In the genomic region with DNA sequence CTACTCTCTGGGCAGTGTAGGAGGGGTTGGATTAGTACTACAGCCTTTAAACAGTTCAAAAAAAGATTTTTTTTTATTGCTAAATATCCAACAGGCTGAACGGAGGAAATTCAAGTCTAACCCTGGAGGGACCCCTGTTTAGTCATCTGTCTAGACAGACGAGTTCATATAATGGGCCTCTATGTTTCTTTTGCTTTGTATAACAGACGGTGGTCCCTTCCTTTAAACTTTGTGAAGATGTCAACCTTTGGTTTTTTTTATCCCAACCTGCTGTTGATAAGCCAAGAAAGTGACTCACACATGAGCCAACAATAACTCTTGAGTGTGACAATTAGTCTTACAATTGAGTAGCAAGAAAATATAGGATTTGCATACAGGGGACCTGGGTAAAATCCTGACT, we compare ENCODE assay signal across 13 cellular contexts. TPM values are rescaled to one million over a fixed set of nuclear protein-coding genes. Genes with fewer than 3 reads are reported as not detected.
DNase-seq lines count a peak whose midpoint lies in the region; ATAC-seq and TF ChIP-seq lines count a peak whose summit lies in the region.
"Had no signal": no experiment of that assay in that cellular context is flagged by ENCODE, and none has a peak within 500 bp of the region (broad histone marks: within the 10 kb centered on the region; RNA-seq: fewer than 3 reads in every experiment).

No MANE protein-coding gene starts in this region.

- no peak for ATAC-seq in Panc1
- no peak for ATAC-seq in HG02798 (IDR thresholded peaks at IDR 0.05; ENCODE audit: poor library complexity, unreplicated experiment)
- ATAC-seq in GM21367 (IDR thresholded peaks at IDR 0.05; ENCODE audit: unreplicated experiment): no peak

- no peak for TF ChIP-seq CTCF in Panc1 (IDR thresholded peaks at IDR 0.05)
- no peak for TF ChIP-seq CTCF in epithelial cell of esophagus (IDR thresholded peaks at IDR 0.05; ENCODE audit: insufficient read depth, low read depth, low read length, missing control alignments)

- H2BK5ac ChIP-seq in neuronal stem cell (ENCODE audit: low read length): no peak overlapping the region

- POLR2A ChIA-PET in Panc1 (lab: Charles Lee): no interaction called here

- H3K4me3 ChIP-seq in Panc1 (ENCODE audit: low read depth in 2 of 2, low read length in 2 of 2) (no peak overlapping the region), epithelial cell of esophagus (ENCODE audit: low read length) (no peak overlapping the region), neuronal stem cell (ENCODE audit: low read length in 2 of 2) (no peak overlapping the region), HAP-1 (no peak overlapping the region)

- no peaks in the 10 kb centered on the region for H3K27me3 ChIP-seq in Panc1 (ENCODE audit: control insufficient read depth, insufficient read depth, low read length)
- no peaks in the 10 kb centered on the region for H3K27me3 ChIP-seq in neuronal stem cell (ENCODE audit: control insufficient read depth in 3 of 3, insufficient read depth in 3 of 3, low read depth in 1 of 3, low read length in 3 of 3)
- H3K27me3 ChIP-seq in HAP-1 (ENCODE audit: low read depth): no peaks in the 10 kb centered on the region

- peaks cover 97% of the 10 kb centered on the region for H3K4me1 ChIP-seq in Panc1 (ENCODE audit: control insufficient read depth, insufficient read depth, low read length)
- H3K4me1 ChIP-seq in neuronal stem cell (ENCODE audit: control insufficient read depth in 2 of 2, insufficient read depth in 1 of 2, low read depth in 1 of 2, low read length in 2 of 2): peaks cover 2 to 15% of the 10 kb centered on the region in 2 donors
- peaks cover 35% of the 10 kb centered on the region for H3K4me1 ChIP-seq in HAP-1

- intact Hi-C loops in Panc1 (cut with micrococcal nuclease; ENCODE audit: unreplicated experiment): no loop called here

- H3K9me3 ChIP-seq in Panc1 (ENCODE audit: control insufficient read depth, insufficient read depth, low read depth, low read length): no peaks in the 10 kb centered on the region
- H3K9me3 ChIP-seq in neuronal stem cell (replicated peaks in 1 of 2; ENCODE audit: control insufficient read depth in 2 of 2, insufficient read depth in 1 of 2, low read depth in 1 of 2, low read length in 2 of 2): no peaks in the 10 kb centered on the region
- H3K9me3 ChIP-seq in HAP-1: no peaks in the 10 kb centered on the region

- H2BK15ac ChIP-seq in neuronal stem cell (ENCODE audit: low read length): no peak overlapping the region

- no peak overlapping the region for H2BK120ac ChIP-seq in neuronal stem cell (ENCODE audit: low read depth, low read length)

- H3K36me3 ChIP-seq in Panc1 (ENCODE audit: control insufficient read depth, insufficient read depth, low read length): no peaks in the 10 kb centered on the region; the same call in 1 of the 2 replicates
- no peaks in the 10 kb centered on the region for H3K36me3 ChIP-seq in neuronal stem cell (replicated peaks in 1 of 2; ENCODE audit: control insufficient read depth in 2 of 2, insufficient read depth in 2 of 2, low read length in 2 of 2)
- H3K36me3 ChIP-seq in HAP-1 (replicated peaks): no peaks in the 10 kb centered on the region

- CTCF ChIA-PET in Panc1 (lab: Charles Lee): no interaction called here

- no peak overlapping the region for H2AK5ac ChIP-seq in neuronal stem cell (ENCODE audit: low read depth, low read length)

- no peak overlapping the region for H3K18ac ChIP-seq in neuronal stem cell (ENCODE audit: low read length)

- BruUV-seq in Panc1 (replicated peaks; lab: Mats Ljungman, UMichigan): no TSS peak

- H3K4ac ChIP-seq in neuronal stem cell (ENCODE audit: low read length): no peak overlapping the region

- no peak overlapping the region for H2BK12ac ChIP-seq in neuronal stem cell (ENCODE audit: low read length)

- H3K14ac ChIP-seq in neuronal stem cell (ENCODE audit: low read length): no peak overlapping the region

- H3K23ac ChIP-seq in neuronal stem cell (ENCODE audit: low read depth, low read length, poor library complexity): no peak overlapping the region

- H3K4me2 ChIP-seq in neuronal stem cell (ENCODE audit: insufficient read depth, low read length, poor library complexity, severe bottlenecking): no peak overlapping the region

- H4K91ac ChIP-seq in neuronal stem cell (ENCODE audit: low read depth, low read length, poor library complexity): no peak overlapping the region

- in situ Hi-C loops in Caki2 (cut with HindIII; ENCODE audit: low pct_unique_long_range_greater_than_20kb, low sequenced_read_pairs): no loop called here
- in situ Hi-C loops in Panc1 (cut with HindIII; ENCODE audit: low pct_unique_long_range_greater_than_20kb, low sequenced_read_pairs): no loop called here
- in situ Hi-C loops in HAP-1 (cut with MboI; ENCODE audit: low sequenced_read_pairs): no loop called here

- peak; percentile 59 for DNase-seq in Caki2 (ENCODE audit: low read depth)
- DNase-seq in Panc1 (ENCODE audit: low read depth, low spot score): no peak
- peak; percentile 64 for DNase-seq in epithelial cell of esophagus (ENCODE audit: low read depth)
- no peak for DNase-seq in neuronal stem cell (ENCODE audit: low spot score)
- DNase-seq in HAP-1 (ENCODE audit: low spot score in 2 of 2): no peak
- no peak for DNase-seq in NCI-H2081 (lab: John Stamatoyannopoulos, UW)
- DNase-seq: activated CD4-positive, alpha-beta T cell treated with anti-CD3 and anti-CD28 coated beads, Interleukin-2, amount 50 U/mL, for 4 hours; activated naive CD4-positive, alpha-beta T cell treated with anti-CD3 and anti-CD28 coated beads, Interleukin-2, amount 10 ng/mL, durations not matched to agents 7 days and 5 days; effector CD4-positive, alpha-beta T cell; NCI-H446; stimulated activated CD4-positive, alpha-beta T cell treated with anti-CD3 and anti-CD28 coated beads, Interleukin-1b, Interleukin-23, amount 100 ng/mL, for 48 hours had no signal

- no peak overlapping the region for H3K9ac ChIP-seq in neuronal stem cell (ENCODE audit: low read depth, low read length, poor library complexity)

- no peaks in the 10 kb centered on the region for H3K79me1 ChIP-seq in neuronal stem cell (ENCODE audit: low read depth, low read length)

- H3K27ac ChIP-seq in Panc1 (ENCODE audit: low read length) (peak overlapping the region; percentile 100), neuronal stem cell (replicated peaks; ENCODE audit: low read length) (no peak overlapping the region)

- no CpG with 5 or more reads among the region's 3 CpGs for WGBS in neuronal stem cell (ENCODE audit: extremely low coverage in 2 of 2, insufficient read length in 2 of 2, insufficient replicate concordance in 1 of 2), 2 donors

- H4K8ac ChIP-seq in neuronal stem cell (ENCODE audit: low read depth, low read length): no peak overlapping the region

- H2AFZ ChIP-seq in neuronal stem cell (ENCODE audit: low read length): peak overlapping the region; percentile 32

RNA-seq across cellular contexts. Expression of gene TGFB2, which starts 29.8 kb away (rescaled TPM):
- total RNA-seq in Caki2 (2014; rRNA removed; shearing (Covaris generic); ENCODE audit: low replicate concordance): 17.2 and 21.8 TPM in 2 replicates
- 58.9 TPM for total RNA-seq in Panc1 (2021; ENCODE audit: unreplicated experiment)
- 26.8 TPM for polyA plus RNA-seq in Panc1 (2012; ENCODE audit: insufficient read length)
- 1.5 TPM for polyA plus RNA-seq in neuronal stem cell (2013, experiment 1 of 2)
- polyA plus RNA-seq in neuronal stem cell (2013, experiment 2 of 2): 1.5 TPM

Comparison
In these comparisons a context has a peak if more than half of its experiments do, and no peak if none do; other contexts are left out.
1. DNase-seq: peak in Caki2 (single experiment) and epithelial cell of esophagus (single experiment); none in Panc1 (single experiment), neuronal stem cell (single experiment), HAP-1 (0 of 2) and NCI-H2081 (0 of 2).